1 cellular context compared by ENCODE assay signal in the genomic region with DNA sequence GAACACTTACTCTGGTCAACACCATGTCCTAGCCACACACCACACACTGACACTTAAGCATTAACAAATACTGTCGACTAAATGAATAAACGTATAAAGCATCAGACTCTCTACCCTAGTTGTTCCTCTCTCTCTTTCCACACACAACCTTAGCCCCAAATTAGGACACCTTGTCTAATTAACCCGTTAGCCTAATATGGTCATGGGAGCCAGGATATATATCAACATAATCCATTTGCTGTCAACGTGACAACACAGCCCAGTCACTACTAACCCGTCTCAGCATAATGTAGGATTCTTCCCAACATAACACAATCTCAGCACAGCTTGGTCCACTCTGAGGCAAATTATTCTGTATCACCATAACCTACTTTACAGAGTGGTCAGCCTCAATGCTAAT.
TF ChIP-seq lines count a peak whose summit lies in the region.

No MANE protein-coding gene starts in this region.

TF ChIP-seq in HCT116, 20 proteins besides CTCF, POLR2A, EP300 and RAD21:
- TF ChIP-seq, protein P1, sequence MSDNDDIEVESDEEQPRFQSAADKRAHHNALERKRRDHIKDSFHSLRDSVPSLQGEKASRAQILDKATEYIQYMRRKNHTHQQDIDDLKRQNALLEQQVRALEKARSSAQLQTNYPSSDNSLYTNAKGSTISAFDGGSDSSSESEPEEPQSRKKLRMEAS (IDR thresholded peaks at IDR 0.05), result no peak
- TF ChIP-seq JUND (IDR thresholded peaks at IDR 0.05), result no peak
- no peak for TF ChIP-seq EZH2 (IDR thresholded peaks at IDR 0.05)
- TF ChIP-seq POLR2AphosphoS5 (IDR thresholded peaks at IDR 0.05; ENCODE audit: low read depth, low read length), result no peak
- TF ChIP-seq EGR1 (IDR thresholded peaks at IDR 0.05; ENCODE audit: low read depth), result no peak
- no peak for TF ChIP-seq EZH2phosphoT487 (IDR thresholded peaks at IDR 0.05; ENCODE audit: borderline replicate concordance)
- TF ChIP-seq, protein P2, sequence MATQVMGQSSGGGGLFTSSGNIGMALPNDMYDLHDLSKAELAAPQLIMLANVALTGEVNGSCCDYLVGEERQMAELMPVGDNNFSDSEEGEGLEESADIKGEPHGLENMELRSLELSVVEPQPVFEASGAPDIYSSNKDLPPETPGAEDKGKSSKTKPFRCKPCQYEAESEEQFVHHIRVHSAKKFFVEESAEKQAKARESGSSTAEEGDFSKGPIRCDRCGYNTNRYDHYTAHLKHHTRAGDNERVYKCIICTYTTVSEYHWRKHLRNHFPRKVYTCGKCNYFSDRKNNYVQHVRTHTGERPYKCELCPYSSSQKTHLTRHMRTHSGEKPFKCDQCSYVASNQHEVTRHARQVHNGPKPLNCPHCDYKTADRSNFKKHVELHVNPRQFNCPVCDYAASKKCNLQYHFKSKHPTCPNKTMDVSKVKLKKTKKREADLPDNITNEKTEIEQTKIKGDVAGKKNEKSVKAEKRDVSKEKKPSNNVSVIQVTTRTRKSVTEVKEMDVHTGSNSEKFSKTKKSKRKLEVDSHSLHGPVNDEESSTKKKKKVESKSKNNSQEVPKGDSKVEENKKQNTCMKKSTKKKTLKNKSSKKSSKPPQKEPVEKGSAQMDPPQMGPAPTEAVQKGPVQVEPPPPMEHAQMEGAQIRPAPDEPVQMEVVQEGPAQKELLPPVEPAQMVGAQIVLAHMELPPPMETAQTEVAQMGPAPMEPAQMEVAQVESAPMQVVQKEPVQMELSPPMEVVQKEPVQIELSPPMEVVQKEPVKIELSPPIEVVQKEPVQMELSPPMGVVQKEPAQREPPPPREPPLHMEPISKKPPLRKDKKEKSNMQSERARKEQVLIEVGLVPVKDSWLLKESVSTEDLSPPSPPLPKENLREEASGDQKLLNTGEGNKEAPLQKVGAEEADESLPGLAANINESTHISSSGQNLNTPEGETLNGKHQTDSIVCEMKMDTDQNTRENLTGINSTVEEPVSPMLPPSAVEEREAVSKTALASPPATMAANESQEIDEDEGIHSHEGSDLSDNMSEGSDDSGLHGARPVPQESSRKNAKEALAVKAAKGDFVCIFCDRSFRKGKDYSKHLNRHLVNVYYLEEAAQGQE (IDR thresholded peaks at IDR 0.05; ENCODE audit: low read depth), result no peak
- TF ChIP-seq CEBPB (IDR thresholded peaks at IDR 0.05; ENCODE audit: low read depth), result no peak
- TF ChIP-seq, protein P3, sequence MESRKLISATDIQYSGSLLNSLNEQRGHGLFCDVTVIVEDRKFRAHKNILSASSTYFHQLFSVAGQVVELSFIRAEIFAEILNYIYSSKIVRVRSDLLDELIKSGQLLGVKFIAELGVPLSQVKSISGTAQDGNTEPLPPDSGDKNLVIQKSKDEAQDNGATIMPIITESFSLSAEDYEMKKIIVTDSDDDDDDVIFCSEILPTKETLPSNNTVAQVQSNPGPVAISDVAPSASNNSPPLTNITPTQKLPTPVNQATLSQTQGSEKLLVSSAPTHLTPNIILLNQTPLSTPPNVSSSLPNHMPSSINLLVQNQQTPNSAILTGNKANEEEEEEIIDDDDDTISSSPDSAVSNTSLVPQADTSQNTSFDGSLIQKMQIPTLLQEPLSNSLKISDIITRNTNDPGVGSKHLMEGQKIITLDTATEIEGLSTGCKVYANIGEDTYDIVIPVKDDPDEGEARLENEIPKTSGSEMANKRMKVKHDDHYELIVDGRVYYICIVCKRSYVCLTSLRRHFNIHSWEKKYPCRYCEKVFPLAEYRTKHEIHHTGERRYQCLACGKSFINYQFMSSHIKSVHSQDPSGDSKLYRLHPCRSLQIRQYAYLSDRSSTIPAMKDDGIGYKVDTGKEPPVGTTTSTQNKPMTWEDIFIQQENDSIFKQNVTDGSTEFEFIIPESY (IDR thresholded peaks at IDR 0.05; ENCODE audit: extremely low read depth, insufficient replicate concordance, low read length), result no peak
- no peak for TF ChIP-seq ELF1 (IDR thresholded peaks at IDR 0.05; ENCODE audit: borderline replicate concordance, low read depth)
- no peak for TF ChIP-seq SIN3A (IDR thresholded peaks at IDR 0.05; ENCODE audit: low read depth)
- no peak for TF ChIP-seq SP1 (IDR thresholded peaks at IDR 0.05; ENCODE audit: low read depth)
- no peak for TF ChIP-seq SRF (IDR thresholded peaks at IDR 0.05; ENCODE audit: low read depth)
- no peak for TF ChIP-seq ZNF274 (IDR thresholded peaks at IDR 0.05; ENCODE audit: low read depth, low read length)
- no peak for TF ChIP-seq ZFX (IDR thresholded peaks at IDR 0.05)
- no peak for TF ChIP-seq TCF7L2 (IDR thresholded peaks at IDR 0.05; ENCODE audit: borderline replicate concordance, extremely low read depth, insufficient read depth, insufficient read length)
